Comparison of ENCODE assay signal across 8 cellular contexts in the genomic region with DNA sequence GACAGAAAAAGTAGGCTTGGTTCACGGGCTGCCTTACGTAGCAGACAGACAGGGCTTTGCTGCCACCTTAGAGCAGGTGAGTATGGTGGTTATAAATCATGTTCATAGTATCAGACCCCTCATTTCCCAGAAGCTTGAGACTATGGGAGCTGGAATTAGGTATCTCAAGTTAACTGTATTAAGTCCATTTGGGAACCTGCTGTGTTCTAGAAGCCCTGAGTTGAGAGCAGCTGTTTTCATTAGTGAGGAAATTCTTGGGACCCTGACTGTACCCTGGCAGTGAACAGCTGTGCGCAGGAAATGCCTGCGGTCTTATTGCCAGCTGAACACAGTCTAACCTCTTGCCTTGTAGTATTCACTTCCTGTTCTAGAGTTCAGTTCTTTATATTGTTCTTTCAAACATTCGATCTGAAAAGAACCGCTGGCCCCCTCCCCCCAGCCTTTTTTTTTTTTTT. TPM values are rescaled to one million over a fixed set of nuclear protein-coding genes. Genes with fewer than 3 reads are reported as not detected.
A peak's percentile ranks its signal among the peaks of the same experiment; 100 is the strongest.
DNase-seq lines count a peak whose midpoint lies in the region; ATAC-seq and TF ChIP-seq lines count a peak whose summit lies in the region.

No MANE protein-coding gene starts in this region.

- peak overlapping the region; percentile 82 for H3K27ac ChIP-seq in DOHH2 (ENCODE audit: low read depth, low read length)
- no peak overlapping the region for H3K27ac ChIP-seq in Karpas-422 (ENCODE audit: low read length)
- no peak overlapping the region for H3K27ac ChIP-seq in right cardiac atrium (ENCODE audit: low read length)

- H3K9ac ChIP-seq in Karpas-422 (ENCODE audit: low read length) = no peak overlapping the region

- H3F3A ChIP-seq in DOHH2 (ENCODE audit: control insufficient read depth, insufficient read depth) = peaks cover 44% of the 10 kb centered on the region

- H3K27me3 ChIP-seq in DOHH2 (ENCODE audit: control insufficient read depth, low read length) (no peaks in the 10 kb centered on the region), Karpas-422 (ENCODE audit: low read length) (no peaks in the 10 kb centered on the region), right cardiac atrium (ENCODE audit: control insufficient read depth, insufficient read depth) (no peaks in the 10 kb centered on the region)

- no peak for TF ChIP-seq CTCF in DOHH2 (IDR thresholded peaks at IDR 0.05; ENCODE audit: low read depth, low read length, poor library complexity, severe bottlenecking)

- H3K9me2 ChIP-seq in DOHH2 (replicated peaks; ENCODE audit: control insufficient read depth, low read length) (no peaks in the 10 kb centered on the region), Karpas-422 (replicated peaks; ENCODE audit: insufficient read depth, low read length) (no peaks in the 10 kb centered on the region)

- H3K4me3 ChIP-seq in DOHH2 (ENCODE audit: low read length) (no peak overlapping the region; the same call in 1 of the 2 replicates), Karpas-422 (ENCODE audit: low read length) (no peak overlapping the region), right cardiac atrium (ENCODE audit: low read length) (no peak overlapping the region)

- DNase-seq in Karpas-422 (peak; percentile 43), activated T-cell treated with anti-CD3 and anti-CD28 coated beads for 4 hours (peak; percentile 32), right cardiac atrium (peak in 2 of 3 donors; percentile 60 to 72), midbrain (lab: John Stamatoyannopoulos, UW) (no peak), NCI-H510A treated with DMSO at 0.1 percent for 48 hours (lab: John Stamatoyannopoulos, UW) (no peak)
- DNase-seq in stimulated activated CD8-positive, alpha-beta memory T cell treated with anti-CD3 and anti-CD28 coated beads, Interleukin-4, amount 100 ng/mL, for 4 hours (ENCODE audit: low read depth in 2 of 2, low spot score in 1 of 2) = peak; percentile 15 to 25

- no peak overlapping the region for H2AFZ ChIP-seq in Karpas-422 (ENCODE audit: low read length)

- H4K20me1 ChIP-seq in DOHH2 (ENCODE audit: control insufficient read depth, insufficient read depth, low read depth, low read length) (no peaks in the 10 kb centered on the region), Karpas-422 (ENCODE audit: insufficient read depth, low read depth, low read length) (no peaks in the 10 kb centered on the region)

- 72% methylated on average over 6 of the region's 6 CpGs for WGBS in right cardiac atrium

- intact Hi-C loops in right cardiac atrium (cut with DNase I) = no loop called here

- peak; percentile 98 for ATAC-seq in GM21529 (IDR thresholded peaks at IDR 0.05; ENCODE audit: unreplicated experiment)
- ATAC-seq in right cardiac atrium = peak; percentile 71 to 87

- H3K36me3 ChIP-seq in DOHH2 (ENCODE audit: control insufficient read depth, low read length) (peaks cover 45% of the 10 kb centered on the region), Karpas-422 (ENCODE audit: insufficient read depth, low read length) (no peaks in the 10 kb centered on the region)

- no peaks in the 10 kb centered on the region for H3K9me3 ChIP-seq in DOHH2 (ENCODE audit: control insufficient read depth, insufficient read depth, low read length)
- H3K9me3 ChIP-seq in Karpas-422 (ENCODE audit: low read length) = no peaks in the 10 kb centered on the region
- H3K9me3 ChIP-seq in right cardiac atrium (ENCODE audit: control insufficient read depth, low read length) = no peaks in the 10 kb centered on the region

- peak overlapping the region; percentile 63 for H3K4me2 ChIP-seq in DOHH2 (ENCODE audit: low read length)
- no peak overlapping the region for H3K4me2 ChIP-seq in Karpas-422 (ENCODE audit: low read depth, low read length, poor library complexity, severe bottlenecking)

- H3K79me2 ChIP-seq in DOHH2 (ENCODE audit: control insufficient read depth, low read length) (peaks cover 24% of the 10 kb centered on the region), Karpas-422 (ENCODE audit: low read length) (no peaks in the 10 kb centered on the region)

- H3K4me1 ChIP-seq in DOHH2 (ENCODE audit: control insufficient read depth, low read length) (peaks cover 52% of the 10 kb centered on the region), Karpas-422 (ENCODE audit: low read length) (peaks cover 26% of the 10 kb centered on the region), right cardiac atrium (ENCODE audit: control insufficient read depth, insufficient read depth, low read length) (peaks cover 4% of the 10 kb centered on the region)

RNA-seq across cellular contexts. Expression of a gene that starts 29.8 kb away (rescaled TPM):
- total RNA-seq in Karpas-422 (2014; rRNA removed; shearing (Covaris generic); ENCODE audit: low replicate concordance) = 15.0 and 24.2 TPM in 2 replicates
- total RNA-seq in right cardiac atrium = 10 to 100 TPM in 2 of 4 donors, 1 to 10 TPM in 2; 7.1 to 13.1 (median 10.1) TPM
- 7.4 TPM for polyA plus RNA-seq in right cardiac atrium

Comparison
In these comparisons a context has a peak if more than half of its experiments do, and no peak if none do; other contexts are left out.
1. DNase-seq: peak in Karpas-422 (single experiment), activated T-cell treated with anti-CD3 and anti-CD28 coated beads for 4 hours (single experiment), right cardiac atrium (2 of 3) and stimulated activated CD8-positive, alpha-beta memory T cell treated with anti-CD3 and anti-CD28 coated beads, Interleukin-4, amount 100 ng/mL, for 4 hours (2 of 2); none in midbrain (single experiment) and NCI-H510A treated with DMSO at 0.1 percent for 48 hours (single experiment).